10 cellular contexts compared by ENCODE assay signal in the genomic region with DNA sequence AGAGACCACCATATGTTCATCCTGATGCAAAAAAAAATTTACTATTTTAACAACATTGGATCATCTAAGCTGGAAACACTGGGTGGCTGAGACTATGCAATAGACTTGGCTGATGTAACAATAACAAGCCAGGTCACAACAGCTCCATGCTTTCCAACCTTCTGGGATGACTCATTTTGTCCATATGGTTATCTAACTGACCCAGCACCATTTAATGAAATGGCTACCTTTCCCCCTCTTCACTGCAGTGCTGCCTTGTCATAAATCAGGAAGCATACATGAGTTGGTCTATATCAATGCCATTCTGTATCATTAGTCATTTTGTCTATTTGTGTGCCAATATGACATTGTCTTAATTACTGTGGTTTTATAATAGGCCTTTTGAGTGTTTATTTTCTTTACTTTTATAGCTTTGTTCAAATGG.
DNase-seq lines count a peak whose midpoint lies in the region; ATAC-seq, FAIRE-seq and TF ChIP-seq lines count a peak whose summit lies in the region.
"Had no signal": no experiment of that assay in that cellular context is flagged by ENCODE, and none has a peak within 500 bp of the region (broad histone marks: within the 10 kb centered on the region; RNA-seq: fewer than 3 reads in every experiment).

No MANE protein-coding gene starts in this region.

- H4K20me1 ChIP-seq in astrocyte (ENCODE audit: insufficient read depth, low read length), result no peaks in the 10 kb centered on the region

- ATAC-seq in GM19324 (IDR thresholded peaks at IDR 0.05; ENCODE audit: low FRiP score, unreplicated experiment) (no peak), HG03196 (IDR thresholded peaks at IDR 0.05; ENCODE audit: unreplicated experiment) (no peak)
- ATAC-seq: WTC11 had no signal

- no peak for TF ChIP-seq CTCF in astrocyte (IDR thresholded peaks at IDR 0.05; ENCODE audit: insufficient read depth, low read depth, low read length)

- peak overlapping the region; percentile 83 for H3K27ac Mint-ChIP-seq in astrocyte (ENCODE audit: unreplicated experiment)
- H3K27ac Mint-ChIP-seq: WTC11 had no signal

- H3K27ac ChIP-seq in astrocyte (ENCODE audit: low read depth, low read length), result peak overlapping the region; percentile 10

- H3K36me3 Mint-ChIP-seq in astrocyte (ENCODE audit: low read depth, unreplicated experiment), result no peaks in the 10 kb centered on the region

- no peaks in the 10 kb centered on the region for H3K36me3 ChIP-seq in astrocyte (ENCODE audit: insufficient read depth, low read length)

- H3K27me3 Mint-ChIP-seq in astrocyte (ENCODE audit: low read depth, unreplicated experiment), result no peaks in the 10 kb centered on the region
- H3K27me3 Mint-ChIP-seq: central memory CD8-positive, alpha-beta T cell had no signal

- no peak overlapping the region for H3K4me3 ChIP-seq in astrocyte (ENCODE audit: insufficient read depth, low read depth, low read length)

- H3K4me1 ChIP-seq in astrocyte (ENCODE audit: insufficient read depth, low read length), result peaks cover 4% of the 10 kb centered on the region

- peaks cover 4% of the 10 kb centered on the region for H3K4me1 Mint-ChIP-seq in astrocyte (ENCODE audit: low read depth, unreplicated experiment)
- H3K4me1 Mint-ChIP-seq: central memory CD8-positive, alpha-beta T cell had no signal

- no peak overlapping the region for H3K9ac ChIP-seq in astrocyte (ENCODE audit: low read length)

- no peaks in the 10 kb centered on the region for H3K79me2 ChIP-seq in astrocyte (ENCODE audit: insufficient read depth, low read length)

- no peak overlapping the region for H3K4me2 ChIP-seq in astrocyte (ENCODE audit: low read length)

- H3K9me3 ChIP-seq in astrocyte (ENCODE audit: insufficient read depth, low read depth, low read length), result peaks cover 3% of the 10 kb centered on the region

- no peaks in the 10 kb centered on the region for H3K27me3 ChIP-seq in astrocyte (ENCODE audit: insufficient read depth, low read length)

- no peak for FAIRE-seq in astrocyte (lab: Jason Lieb, UNC)

- no peak overlapping the region for H2AFZ ChIP-seq in astrocyte (ENCODE audit: low read depth, low read length)

- H3K9me3 Mint-ChIP-seq in astrocyte (ENCODE audit: unreplicated experiment), result peaks cover 13% of the 10 kb centered on the region

- DNase-seq in COLO668 (lab: John Stamatoyannopoulos, UW; ENCODE audit: unreplicated experiment), result peak; percentile 6
- DNase-seq in HS-5 (ENCODE audit: low read depth), result peak; percentile 88
- DNase-seq in astrocyte (ENCODE audit: low read depth), result peak; percentile 90
- DNase-seq in kidney glomerular epithelial cell (lab: John Stamatoyannopoulos, UW), result peak; percentile 19
- DNase-seq in COR-L47 (lab: John Stamatoyannopoulos, UW), result no peak
- no peak for DNase-seq in activated CD8-positive, alpha-beta memory T cell treated with anti-CD3 and anti-CD28 coated beads, Interleukin-2, amount 50 U/mL, for 48 hours

- H3K4me3 Mint-ChIP-seq in astrocyte (ENCODE audit: unreplicated experiment), result no peak overlapping the region
- H3K4me3 Mint-ChIP-seq: central memory CD8-positive, alpha-beta T cell; WTC11 had no signal

Comparison
In these comparisons a context has a peak if more than half of its experiments do, and no peak if none do; other contexts are left out.
1. DNase-seq: peak in COLO668 (single experiment), HS-5 (single experiment), astrocyte (single experiment) and kidney glomerular epithelial cell (single experiment); none in COR-L47 (single experiment) and activated CD8-positive, alpha-beta memory T cell treated with anti-CD3 and anti-CD28 coated beads, Interleukin-2, amount 50 U/mL, for 48 hours (single experiment).